Comparison of ENCODE assay signal across 8 cellular contexts in genomic region chr7:86469680-86470295, GRCh38.
A peak's percentile ranks its signal among the peaks of the same experiment; 100 is the strongest.
DNase-seq lines count a peak whose midpoint lies in the region; ATAC-seq and TF ChIP-seq lines count a peak whose summit lies in the region.

No MANE protein-coding gene starts in this region.

- H3K9me3 ChIP-seq in upper lobe of left lung: no peaks in the 10 kb centered on the region

- no peak overlapping the region for H3K4me3 ChIP-seq in upper lobe of left lung

- ATAC-seq in GM18873 (IDR thresholded peaks at IDR 0.05; ENCODE audit: low FRiP score, unreplicated experiment): peak; percentile 93
- peak; percentile 93 for ATAC-seq in HG03060 (IDR thresholded peaks at IDR 0.05; ENCODE audit: low read depth, unreplicated experiment)
- ATAC-seq in upper lobe of left lung (ENCODE audit: low FRiP score in 2 of 2): peak; percentile 70 to 73

- DNase-seq in COLO829 (ENCODE audit: low spot score): peak; percentile 68
- peak; percentile 34 to 67 for DNase-seq in NCI-H187 (lab: John Stamatoyannopoulos, UW)
- peak in 3 of 5 donors; percentile 1 to 54 (median 2) for DNase-seq in T-helper 1 cell
- DNase-seq in effector CD4-positive, alpha-beta T cell: peak; percentile 2
- peak; percentile 70 for DNase-seq in midbrain (lab: John Stamatoyannopoulos, UW)
- peak in 1 of 2 donors; percentile 50 for DNase-seq in upper lobe of left lung

- no peaks in the 10 kb centered on the region for H3K27me3 ChIP-seq in upper lobe of left lung

- no peak for TF ChIP-seq EP300 in upper lobe of left lung (IDR thresholded peaks at IDR 0.05)

- H3K4me1 ChIP-seq in upper lobe of left lung: no peaks in the 10 kb centered on the region

- WGBS in upper lobe of left lung, 2 donors: 44 to 49% methylated on average over 9 of the region's 9 CpGs

- no peaks in the 10 kb centered on the region for H3K36me3 ChIP-seq in upper lobe of left lung

- TF ChIP-seq POLR2A in upper lobe of left lung (IDR thresholded peaks at IDR 0.05): no peak

- no peak overlapping the region for H3K27ac ChIP-seq in upper lobe of left lung

- TF ChIP-seq CTCF in upper lobe of left lung (IDR thresholded peaks at IDR 0.05): peak; percentile 19 to 79 (median 51)
